17 cellular contexts compared by ENCODE assay signal in the genomic region with DNA sequence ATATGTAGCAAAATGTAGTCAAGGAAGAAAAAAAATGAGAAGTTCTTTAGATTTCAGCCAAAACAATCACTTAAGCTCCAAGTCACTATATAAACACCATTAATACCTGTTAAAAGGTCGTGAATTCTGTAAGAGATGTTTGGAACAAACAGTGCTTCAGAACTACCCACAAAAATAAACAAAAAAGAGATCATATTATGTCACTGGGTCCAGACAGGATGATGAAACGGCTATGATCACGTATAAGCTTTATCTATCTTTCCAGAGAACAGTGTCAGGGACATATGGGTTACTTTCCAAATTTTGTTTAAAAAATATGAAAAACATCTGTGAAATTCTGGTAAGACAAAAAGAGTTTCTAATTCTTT.
DNase-seq lines count a peak whose midpoint lies in the region; ATAC-seq, FAIRE-seq and TF ChIP-seq lines count a peak whose summit lies in the region.
"Had no signal": no experiment of that assay in that cellular context is flagged by ENCODE, and none has a peak within 500 bp of the region (broad histone marks: within the 10 kb centered on the region; RNA-seq: fewer than 3 reads in every experiment).

No MANE protein-coding gene starts in this region.

- H3K27me3 ChIP-seq in pancreas, result no peaks in the 10 kb centered on the region
- H3K27me3 ChIP-seq: Peyer's patch had no signal

- WGBS in pancreas, 2 donors, result 16 to 21% methylated on average over 3 of the region's 3 CpGs

- ATAC-seq in pancreas (peak in 2 of 4 donors; percentile 10 to 16), GM21737 (IDR thresholded peaks at IDR 0.05; ENCODE audit: unreplicated experiment) (no peak)
- ATAC-seq: HCT116; stimulated activated memory B cell treated with anti-CD40 and anti-IgM and Interleukin-4, amounts not matched to agents 10 μg/mL and 1 μg/mL and 100 μg/mL, for 72 hours had no signal

- peak overlapping the region in 2 of 4 donors; percentile 39 to 51 for H3K27ac ChIP-seq in pancreas

- FAIRE-seq in pancreas (lab: Jason Lieb, UNC) (peak; percentile 83), H54 (lab: Jason Lieb, UNC) (no peak)

- H3K4me1 ChIP-seq in pancreas, result peaks cover 14 to 63% (median 41%) of the 10 kb centered on the region in 3 donors

- peak; percentile 37 for DNase-seq in COLO829 (ENCODE audit: low spot score)
- peak; percentile 70 for DNase-seq in SK-MEL-5 (ENCODE audit: low read depth, low spot score)
- peak; percentile 74 for DNase-seq in fibroblast of mammary gland (ENCODE audit: low read depth)
- no peak for DNase-seq in pancreas
- no peak for DNase-seq in pons (ENCODE audit: low spot score)
- no peak for DNase-seq in H54 (ENCODE audit: insufficient read length, low spot score)
- no peak for DNase-seq in MV-4-11 (lab: John Stamatoyannopoulos, UW)
- DNase-seq: activated CD4-positive, alpha-beta T cell treated with anti-CD3 and anti-CD28 coated beads for 4 hours; activated T-cell treated with anti-CD3 and anti-CD28 coated beads, Interleukin-2, amount 50 U/mL, for 48 hours; anterior cingulate cortex; NCI-H446 treated with DMSO at 0.1 percent for 48 hours; posterior cingulate gyrus; stimulated activated CD4-positive, alpha-beta T cell treated with anti-CD3 and anti-CD28 coated beads, Interleukin-4, amount 100 ng/mL, for 24 hours had no signal

- TF ChIP-seq POLR2A in H54 (IDR thresholded peaks at IDR 0.05; ENCODE audit: low read depth, low read length), result no peak

- H3K36me3 ChIP-seq in pancreas, result no peaks in the 10 kb centered on the region
- H3K36me3 ChIP-seq: Peyer's patch had no signal

- H3K4me3 ChIP-seq in fibroblast of mammary gland (ENCODE audit: control insufficient read depth, low read depth, low read length), result no peak overlapping the region
- no peak overlapping the region for H3K4me3 ChIP-seq in pancreas
- H3K4me3 ChIP-seq: Peyer's patch had no signal

- intact Hi-C loops in pancreas (cut with DNase I), result no loop called here

- in situ Hi-C loops in SK-MEL-5 (cut with HindIII; ENCODE audit: low pct_unique_long_range_greater_than_20kb, low sequenced_read_pairs), result loop anchor here (10.0 kb wide), 1 partner anchor 57 kb away; no protein-coding TSS in a partner anchor

- H3K9me3 ChIP-seq in pancreas, result no peaks in the 10 kb centered on the region
- H3K9me3 ChIP-seq: Peyer's patch had no signal

- no peak for TF ChIP-seq CTCF in fibroblast of mammary gland (conservative IDR thresholded peaks at IDR 0.05; ENCODE audit: control insufficient read depth, insufficient read depth, low read depth, low read length)
- TF ChIP-seq CTCF in pancreas (IDR thresholded peaks at IDR 0.05), result no peak

Comparison
In these comparisons a context has a peak if more than half of its experiments do, and no peak if none do; other contexts are left out.
1. DNase-seq: peak in COLO829 (single experiment), SK-MEL-5 (single experiment) and fibroblast of mammary gland (single experiment); none in pancreas (0 of 6), pons (single experiment), H54 (single experiment) and MV-4-11 (single experiment).